ENCODE assay signal across 11 cellular contexts in genomic region chr9:129662239-129662638, GRCh38. TPM values are rescaled to one million over a fixed set of nuclear protein-coding genes. Genes with fewer than 3 reads are reported as not detected.
"Had no signal": no experiment of that assay in that cellular context is flagged by ENCODE, and none has a peak within 500 bp of the region (broad histone marks: within the 10 kb centered on the region; RNA-seq: fewer than 3 reads in every experiment).

No MANE protein-coding gene starts in this region.

RNA-seq across cellular contexts. Expression of gene PRRX2, which starts 3.2 kb away (rescaled TPM):
- total RNA-seq: OCI-LY7, RPMI7951 had no signal

RNA-seq across cellular contexts. Expression of gene C9orf50, which starts 41.3 kb away (rescaled TPM):
- total RNA-seq: OCI-LY7, PC-3, PC-9, Peyer's patch, Right ventricle myocardium inferior, Right ventricle myocardium superior, RPMI7951, SJCRH30, SJSA1, SK-MEL-5, T-cell had no signal
